In genomic region chr5:58258984-58259684, GRCh38 we compare ENCODE assay signal across 1 cellular context.
TF ChIP-seq lines count a peak whose summit lies in the region.

No MANE protein-coding gene starts in this region.

TF ChIP-seq in SK-N-SH, 30 proteins besides CTCF, POLR2A, EP300 and RAD21 (continued from another document):
- no peak for TF ChIP-seq IRF3 (IDR thresholded peaks at IDR 0.05; ENCODE audit: low read depth, low read length)
- TF ChIP-seq CHD2 (IDR thresholded peaks at IDR 0.05; ENCODE audit: low read length, partially characterized antibody) = no peak
- TF ChIP-seq MEF2A (IDR thresholded peaks at IDR 0.05; ENCODE audit: borderline replicate concordance, low read depth) = no peak
- TF ChIP-seq FOSL2 (IDR thresholded peaks at IDR 0.05; ENCODE audit: borderline replicate concordance, low read depth) = no peak
- TF ChIP-seq FOXM1 (IDR thresholded peaks at IDR 0.05; ENCODE audit: low read depth) = no peak
- no peak for TF ChIP-seq USF1 (IDR thresholded peaks at IDR 0.05; ENCODE audit: borderline replicate concordance, low read depth)
- TF ChIP-seq ZBTB33 (IDR thresholded peaks at IDR 0.05; ENCODE audit: borderline replicate concordance, low read depth) = no peak
- no peak for TF ChIP-seq ELF1 (IDR thresholded peaks at IDR 0.05)
- TF ChIP-seq SMC3 (IDR thresholded peaks at IDR 0.05; ENCODE audit: low read depth, low read length) = no peak
- no peak for TF ChIP-seq RFX5 (IDR thresholded peaks at IDR 0.05; ENCODE audit: low read length)
- TF ChIP-seq JUND (IDR thresholded peaks at IDR 0.05) = no peak
- no peak for TF ChIP-seq TCF12 (IDR thresholded peaks at IDR 0.05)
- no peak for TF ChIP-seq GATA2 (CRISPR knock-in tag; IDR thresholded peaks at IDR 0.05)
- no peak for TF ChIP-seq MXI1 (IDR thresholded peaks at IDR 0.05; ENCODE audit: low read depth, low read length)
- TF ChIP-seq NRF1 (IDR thresholded peaks at IDR 0.05; ENCODE audit: low read depth, low read length) = no peak
